ENCODE assay signal across 11 cellular contexts in genomic region chr14:30395065-30395464, GRCh38.
"Had no signal": no experiment of that assay in that cellular context is flagged by ENCODE, and none has a peak within 500 bp of the region (broad histone marks: within the 10 kb centered on the region; RNA-seq: fewer than 3 reads in every experiment).

No MANE protein-coding gene starts in this region.

- H3K9me3 ChIP-seq: HAP-1 had no signal

- H3K4me3 ChIP-seq: GM23248, GM23338, HAP-1 had no signal

- H3K4me1 ChIP-seq: HAP-1 had no signal

- H3K36me3 ChIP-seq: HAP-1 had no signal

- ATAC-seq: GM23338, HCT116 had no signal

- FAIRE-seq: H1, H54 had no signal

- H2AFZ ChIP-seq: GM23248, GM23338 had no signal

- H3K9ac ChIP-seq: GM23248 had no signal

- H3K27ac ChIP-seq: GM23248 had no signal

- H3K4me2 ChIP-seq: GM23338 had no signal

- DNase-seq: GM23248, GOT3, H7, H9, HCEC 1CT, HFFc6 had no signal
